ENCODE assay signal across 30 cellular contexts in the genomic region with DNA sequence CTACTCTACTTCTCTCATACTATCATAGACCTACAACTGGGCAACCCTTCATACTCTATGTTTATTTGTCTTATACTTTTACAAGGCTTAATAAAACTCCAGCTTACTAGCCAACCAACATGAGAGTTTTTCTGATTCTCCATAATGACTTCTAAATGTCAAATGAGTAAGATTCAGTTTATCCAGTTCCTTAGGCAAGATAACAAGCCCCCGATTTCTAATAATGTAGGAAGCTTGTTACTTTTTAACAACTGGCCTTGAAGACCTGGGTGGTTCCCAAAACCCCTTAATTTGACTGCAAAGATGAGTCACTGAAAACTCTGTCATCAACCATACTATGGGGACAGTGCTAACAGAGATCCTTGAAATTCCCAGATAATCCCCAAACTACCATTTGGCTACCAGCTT.
DNase-seq lines count a peak whose midpoint lies in the region; ATAC-seq and TF ChIP-seq lines count a peak whose summit lies in the region.
"Had no signal": no experiment of that assay in that cellular context is flagged by ENCODE, and none has a peak within 500 bp of the region (broad histone marks: within the 10 kb centered on the region; RNA-seq: fewer than 3 reads in every experiment).

No MANE protein-coding gene starts in this region.

- H3K27me3 ChIP-seq in HCT116 (ENCODE audit: insufficient read depth, low read length), result no peaks in the 10 kb centered on the region
- H3K27me3 ChIP-seq in Panc1 (ENCODE audit: control insufficient read depth, insufficient read depth, low read length), result no peaks in the 10 kb centered on the region
- H3K27me3 ChIP-seq: cardiac muscle cell, colonic mucosa, SJCRH30 had no signal

- no peaks in the 10 kb centered on the region for H3K36me3 Mint-ChIP-seq in nephron progenitor cell (ENCODE audit: low read depth)
- H3K36me3 Mint-ChIP-seq: activated naive CD8-positive, alpha-beta T cell treated with anti-CD3 and anti-CD28 coated beads for 36 hours; CD8-positive, alpha-beta T cell had no signal

- no peak overlapping the region for H3K4me3 ChIP-seq in HCT116 (replicated peaks in 1 of 2; ENCODE audit: low read depth in 1 of 2, low read length in 2 of 2)
- H3K4me3 ChIP-seq in Panc1 (ENCODE audit: low read depth in 2 of 2, low read length in 2 of 2), result no peak overlapping the region
- H3K4me3 ChIP-seq: cardiac muscle cell, colonic mucosa, GM12878, HAP-1, SJCRH30 had no signal

- BruUV-seq in HCT116 (replicated peaks; lab: Mats Ljungman, UMichigan), result no TSS peak
- no TSS peak for BruUV-seq in Panc1 (replicated peaks; lab: Mats Ljungman, UMichigan)

- CTCF ChIA-PET in HCT116 (lab: Charles Lee) (interaction anchor here (1.6 to 4.6 kb wide), 3 partner anchors 127 to 684 kb away, joined by 6 to 36 read pairs (median 19); a partner anchor contains a TSS), Panc1 (lab: Charles Lee) (interaction anchor here (1.5 kb wide), 1 partner anchor 127 kb away, joined by 4 read pairs; no protein-coding TSS in a partner anchor)

- in situ Hi-C loops in Panc1 (cut with HindIII; ENCODE audit: low pct_unique_long_range_greater_than_20kb, low sequenced_read_pairs), result no loop called here

- H3K4me1 ChIP-seq in HCT116 (ENCODE audit: control insufficient read depth in 1 of 2, insufficient read depth in 2 of 2, low read length in 2 of 2) (peaks cover 0 to 8% of the 10 kb centered on the region in 2 experiments; a peak in 1 of 4 replicates), Panc1 (ENCODE audit: control insufficient read depth, insufficient read depth, low read length) (peaks cover 28% of the 10 kb centered on the region)
- H3K4me1 ChIP-seq: colonic mucosa, HAP-1 had no signal

- H3K79me2 ChIP-seq in HCT116 (ENCODE audit: insufficient read depth, low read length), result no peaks in the 10 kb centered on the region

- peaks cover 3% of the 10 kb centered on the region for H3K27me3 Mint-ChIP-seq in nephron progenitor cell (ENCODE audit: low read depth, poor library complexity)
- H3K27me3 Mint-ChIP-seq: activated naive CD8-positive, alpha-beta T cell treated with anti-CD3 and anti-CD28 coated beads for 36 hours; B cell had no signal

- POLR2A ChIA-PET in HCT116 (lab: Charles Lee), result no interaction called here
- POLR2A ChIA-PET in Panc1 (lab: Charles Lee), result no interaction called here

- no peak for TF ChIP-seq CTCF in HCT116 (IDR thresholded peaks at IDR 0.05 in 2 of 3, conservative IDR thresholded peaks at IDR 0.05 in 1 of 3; ENCODE audit: borderline replicate concordance in 1 of 3, insufficient read depth in 1 of 3, low read depth in 2 of 3, low read length in 2 of 3)
- no peak for TF ChIP-seq CTCF in Panc1 (IDR thresholded peaks at IDR 0.05)
- no peak for TF ChIP-seq CTCF in nephron progenitor cell (IDR thresholded peaks at IDR 0.05)

- H3K27ac ChIP-seq in HCT116 (ENCODE audit: low read depth, low read length) (no peak overlapping the region), Panc1 (ENCODE audit: low read length) (peak overlapping the region; percentile 89)
- H3K27ac ChIP-seq: cardiac muscle cell, colonic mucosa had no signal

- H2AFZ ChIP-seq in HCT116 (ENCODE audit: low read depth, low read length, poor library complexity, severe bottlenecking), result peak overlapping the region; percentile 17

- H3K36me3 ChIP-seq in HCT116 (ENCODE audit: control insufficient read depth in 1 of 2, insufficient read depth in 2 of 2, low read length in 2 of 2), result no peaks in the 10 kb centered on the region
- H3K36me3 ChIP-seq in Panc1 (ENCODE audit: control insufficient read depth, insufficient read depth, low read length), result no peaks in the 10 kb centered on the region
- H3K36me3 ChIP-seq: cardiac muscle cell, colonic mucosa, HAP-1, SJCRH30 had no signal

- no peaks in the 10 kb centered on the region for H3K9me2 ChIP-seq in HCT116 (ENCODE audit: insufficient read depth)

- H3K9me3 ChIP-seq in HCT116 (ENCODE audit: control insufficient read depth in 1 of 2, insufficient read depth in 1 of 2, low read depth in 1 of 2, low read length in 2 of 2) (no peaks in the 10 kb centered on the region), Panc1 (ENCODE audit: control insufficient read depth, insufficient read depth, low read depth, low read length) (no peaks in the 10 kb centered on the region)
- H3K9me3 ChIP-seq: colonic mucosa, HAP-1, SJCRH30 had no signal

- no peak overlapping the region for H3K9ac ChIP-seq in HCT116 (ENCODE audit: low read length)

- peaks cover 38% of the 10 kb centered on the region for H3K4me1 Mint-ChIP-seq in nephron progenitor cell
- H3K4me1 Mint-ChIP-seq: B cell; stimulated activated naive CD8-positive, alpha-beta T cell treated with anti-CD3 and anti-CD28 coated beads, Interleukin-15, amount 100 ng/mL, for 72 hours had no signal

- no peak for TF ChIP-seq POLR2A in HCT116 (IDR thresholded peaks at IDR 0.05; ENCODE audit: borderline replicate concordance, extremely low read depth, insufficient read depth, insufficient read length)

- no peaks in the 10 kb centered on the region for H3K9me3 Mint-ChIP-seq in nephron progenitor cell
- H3K9me3 Mint-ChIP-seq: activated naive CD8-positive, alpha-beta T cell treated with anti-CD3 and anti-CD28 coated beads for 36 hours; CD8-positive, alpha-beta T cell; stimulated activated naive CD8-positive, alpha-beta T cell treated with anti-CD3 and anti-CD28 coated beads, Interleukin-15, amount 100 ng/mL, for 72 hours had no signal

- H3K4me3 Mint-ChIP-seq in nephron progenitor cell, result no peak overlapping the region
- H3K4me3 Mint-ChIP-seq: activated naive CD8-positive, alpha-beta T cell treated with anti-CD3 and anti-CD28 coated beads for 36 hours; B cell; CD8-positive, alpha-beta T cell; stimulated activated naive CD8-positive, alpha-beta T cell treated with anti-CD3 and anti-CD28 coated beads, Interleukin-15, amount 100 ng/mL, for 72 hours had no signal

- ATAC-seq in HCT116 (no peak), Panc1 (no peak), GM18870 (IDR thresholded peaks at IDR 0.05; ENCODE audit: unreplicated experiment) (no peak), HG02973 (IDR thresholded peaks at IDR 0.05; ENCODE audit: unreplicated experiment) (no peak)
- ATAC-seq: CD8-positive, alpha-beta T cell; GM12878; right cardiac atrium; stimulated activated naive CD8-positive, alpha-beta T cell treated with anti-CD3 and anti-CD28 coated beads, Interleukin-15, amount 100 ng/mL, for 72 hours had no signal

- RAD21 ChIA-PET in HCT116 (lab: Charles Lee; ENCODE audit: low non-redundant PET in 1 of 2, low total read pairs in 2 of 2, uncharacterized antibody in 2 of 2, unreplicated experiment in 2 of 2), result no interaction called here

- TF ChIP-seq RAD21 in HCT116 (IDR thresholded peaks at IDR 0.05; ENCODE audit: low read depth), result no peak

- H4K20me1 ChIP-seq in HCT116 (ENCODE audit: insufficient read depth), result no peaks in the 10 kb centered on the region

- peak; percentile 34 for DNase-seq in A172 (ENCODE audit: low spot score)
- DNase-seq in HCT116 (ENCODE audit: low read depth, low spot score), result no peak
- DNase-seq in Panc1 (ENCODE audit: low read depth, low spot score), result no peak
- peak; percentile 30 for DNase-seq in kidney tubule cell (ENCODE audit: low spot score)
- no peak for DNase-seq in cerebellum (ENCODE audit: low spot score)
- DNase-seq in nephron progenitor cell, result no peak
- DNase-seq: activated CD4-positive, alpha-beta T cell treated with anti-CD3 and anti-CD28 coated beads for 48 hours; activated effector memory CD4-positive, alpha-beta T cell treated with Interleukin-2 at 50 U/mL for 16 hours; activated naive CD8-positive, alpha-beta T cell treated with anti-CD3 and anti-CD28 coated beads for 36 hours; aorta; CD8-positive, alpha-beta T cell; colonic mucosa; effector CD4-positive, alpha-beta T cell; KBM-7; NCI-H1417 treated with DMSO at 0.1 percent for 48 hours; NCI-H2029 treated with DMSO at 0.1 percent for 48 hours; NCI-H526 treated with DMSO at 0.1 percent for 48 hours; right cardiac atrium; RPMI8226; stimulated activated CD8-positive, alpha-beta memory T cell treated with anti-CD3 and anti-CD28 coated beads, Interleukin-4, amount 100 ng/mL, for 48 hours; stimulated activated naive CD8-positive, alpha-beta T cell treated with anti-CD3 and anti-CD28 coated beads, Interleukin-15, amount 100 ng/mL, for 72 hours; SW 1271; T-helper 9 cell had no signal

- intact Hi-C loops in HCT116 (cut with micrococcal nuclease), result no loop called here
- intact Hi-C loops in Panc1 (cut with micrococcal nuclease; ENCODE audit: unreplicated experiment), result loop anchor here (5.0 kb wide), 2 partner anchors 110 to 300 kb away; no protein-coding TSS in a partner anchor

- H3K27ac Mint-ChIP-seq in nephron progenitor cell, result no peak overlapping the region
- H3K27ac Mint-ChIP-seq: activated naive CD8-positive, alpha-beta T cell treated with anti-CD3 and anti-CD28 coated beads for 36 hours; B cell; CD8-positive, alpha-beta T cell; stimulated activated naive CD8-positive, alpha-beta T cell treated with anti-CD3 and anti-CD28 coated beads, Interleukin-15, amount 100 ng/mL, for 72 hours had no signal

- H3K4me2 ChIP-seq in HCT116 (ENCODE audit: low read length), result no peak overlapping the region

TF ChIP-seq in HCT116, 20 proteins besides CTCF, POLR2A, EP300 and RAD21:
- no peak for TF ChIP-seq EZH2 (IDR thresholded peaks at IDR 0.05)
- TF ChIP-seq ZFX (IDR thresholded peaks at IDR 0.05), result no peak

Comparison
In these comparisons a context has a peak if more than half of its experiments do, and no peak if none do; other contexts are left out.
1. DNase-seq: peak in A172 (single experiment) and kidney tubule cell (single experiment); none in HCT116 (single experiment), Panc1 (single experiment), cerebellum (single experiment) and nephron progenitor cell (single experiment).